In genomic region chr15:72902245-72902928, GRCh38 we compare ENCODE assay signal across 10 cellular contexts.
A peak's percentile ranks its signal among the peaks of the same experiment; 100 is the strongest.
DNase-seq lines count a peak whose midpoint lies in the region; ATAC-seq and TF ChIP-seq lines count a peak whose summit lies in the region.
"Had no signal": no experiment of that assay in that cellular context is flagged by ENCODE, and none has a peak within 500 bp of the region (broad histone marks: within the 10 kb centered on the region; RNA-seq: fewer than 3 reads in every experiment).

No MANE protein-coding gene starts in this region.

- H3K27me3 ChIP-seq in adipocyte (replicated peaks; ENCODE audit: control insufficient read depth, insufficient read depth, low read length) (peaks cover 18% of the 10 kb centered on the region), right atrium auricular region (no peaks in the 10 kb centered on the region), gastrocnemius medialis (no peaks in the 10 kb centered on the region)

- peak; percentile 20 for DNase-seq in ELR (ENCODE audit: low read depth)
- peak; percentile 1 for DNase-seq in adipocyte (ENCODE audit: low read depth)
- peak; percentile 77 for DNase-seq in right atrium auricular region (ENCODE audit: low spot score)
- DNase-seq in gastrocnemius medialis, result peak; percentile 12 to 50
- no peak for DNase-seq in NOMO-1 (lab: John Stamatoyannopoulos, UW; ENCODE audit: unreplicated experiment in 2 of 2)
- DNase-seq in NCI-H2171 (lab: John Stamatoyannopoulos, UW), result no peak
- DNase-seq: NCI-H1105; stimulated activated CD4-positive, alpha-beta T cell treated with anti-CD3 and anti-CD28 coated beads, Interleukin-4, amount 100 ng/mL, for 4 hours had no signal

- ATAC-seq in gastrocnemius medialis (peak; percentile 74 to 86), HG02973 (IDR thresholded peaks at IDR 0.05; ENCODE audit: unreplicated experiment) (no peak), HG03442 (IDR thresholded peaks at IDR 0.05; ENCODE audit: unreplicated experiment) (no peak)

- H3K27ac ChIP-seq in right atrium auricular region, result peak overlapping the region in 1 of 2 donors; percentile 5
- peak overlapping the region in 1 of 4 donors; percentile 56 for H3K27ac ChIP-seq in gastrocnemius medialis

- in situ Hi-C loops in gastrocnemius medialis (cut with MboI; ENCODE audit: low sequenced_read_pairs in 4 of 4), result no loop called here

- H3K9ac ChIP-seq in adipocyte (ENCODE audit: low read length), result no peak overlapping the region

- H3K4me1 ChIP-seq in adipocyte (ENCODE audit: control insufficient read depth, insufficient read depth, low read length) (peaks cover 18% of the 10 kb centered on the region), right atrium auricular region (peaks cover 0 to 18% of the 10 kb centered on the region in 2 donors), gastrocnemius medialis (peaks cover 12 to 18% of the 10 kb centered on the region in 2 donors)

- no peak for TF ChIP-seq POLR2A in gastrocnemius medialis (IDR thresholded peaks at IDR 0.05)

- TF ChIP-seq CTCF in right atrium auricular region (IDR thresholded peaks at IDR 0.05) (peak in 1 of 2 donors; percentile 14), gastrocnemius medialis (IDR thresholded peaks at IDR 0.05 in 4 of 5, conservative IDR thresholded peaks at IDR 0.05 in 1 of 5) (no peak)

- H3K36me3 ChIP-seq in adipocyte (ENCODE audit: control insufficient read depth, insufficient read depth, low read length, severe bottlenecking), result no peaks in the 10 kb centered on the region
- H3K36me3 ChIP-seq in right atrium auricular region, result no peaks in the 10 kb centered on the region
- no peaks in the 10 kb centered on the region for H3K36me3 ChIP-seq in gastrocnemius medialis

- H3K9me3 ChIP-seq in adipocyte (ENCODE audit: control insufficient read depth, low read length), result no peaks in the 10 kb centered on the region
- no peaks in the 10 kb centered on the region for H3K9me3 ChIP-seq in right atrium auricular region
- no peaks in the 10 kb centered on the region for H3K9me3 ChIP-seq in gastrocnemius medialis

- H3K4me3 ChIP-seq in adipocyte (ENCODE audit: low read length) (peak overlapping the region; percentile 22), right atrium auricular region (no peak overlapping the region), gastrocnemius medialis (no peak overlapping the region)

- intact Hi-C loops in gastrocnemius medialis (cut with DNase I; ENCODE audit: low total_unique reads), result loop anchor here (10.0 kb wide), 1 partner anchor 108 kb away; no protein-coding TSS in a partner anchor

Comparison
In these comparisons a context has a peak if more than half of its experiments do, and no peak if none do; other contexts are left out.
1. DNase-seq: peak in ELR (single experiment), adipocyte (single experiment), right atrium auricular region (single experiment) and gastrocnemius medialis (2 of 2); none in NOMO-1 (0 of 2) and NCI-H2171 (single experiment).
2. ATAC-seq: peak in gastrocnemius medialis (2 of 2); none in HG02973 (single experiment) and HG03442 (single experiment).